ENCODE assay signal across 8 cellular contexts in genomic region chr2:105337122-105338019, GRCh38. TPM values are rescaled to one million over a fixed set of nuclear protein-coding genes. Genes with fewer than 3 reads are reported as not detected.
A peak's percentile ranks its signal among the peaks of the same experiment; 100 is the strongest.
DNase-seq lines count a peak whose midpoint lies in the region; ATAC-seq and TF ChIP-seq lines count a peak whose summit lies in the region.

TSS of gene C2orf49 (plus strand) at chr2:105337540. CDS start at chr2:105337588, 48 bp downstream.

- ATAC-seq in GM19372 (IDR thresholded peaks at IDR 0.05; ENCODE audit: low read depth, unreplicated experiment) = peak; percentile 93
- peak; percentile 91 for ATAC-seq in HG03521 (IDR thresholded peaks at IDR 0.05; ENCODE audit: unreplicated experiment)
- peak; percentile 96 for ATAC-seq in left lung

- peaks cover 18 to 32% of the 10 kb centered on the region in 2 donors for H3K4me1 ChIP-seq in left lung

- intact Hi-C loops in left lung (cut with DNase I) = no loop called here

- TF ChIP-seq CTCF in C4-2B (conservative IDR thresholded peaks at IDR 0.05) = no peak
- no peak for TF ChIP-seq CTCF in left lung (IDR thresholded peaks at IDR 0.05)

- DNase-seq in NCI-H748 (lab: John Stamatoyannopoulos, UW; ENCODE audit: unreplicated experiment) (peak; percentile 87), dermis blood vessel endothelial cell (peak; percentile 92), left lung (peak; percentile 88 to 92)
- DNase-seq in activated CD4-positive, alpha-beta T cell treated with anti-CD3 and anti-CD28 coated beads, Interleukin-2, amount 50 U/mL, for 1 hour = peak; percentile 86
- DNase-seq in stimulated activated CD4-positive, alpha-beta T cell treated with anti-CD3 and anti-CD28 coated beads, Interleukin-2, amount 100 ng/mL, for 48 hours = peak; percentile 83 to 88

- no peaks in the 10 kb centered on the region for H3K27me3 ChIP-seq in left lung

- no peaks in the 10 kb centered on the region for H3K9me3 ChIP-seq in left lung

- peaks cover 0 to 23% of the 10 kb centered on the region in 2 donors for H3K36me3 ChIP-seq in left lung

- H3K27ac ChIP-seq in C4-2B (peak within 1 kb of the TSS; percentile 99), left lung (peak within 1 kb of the TSS; percentile 91 to 95)

- peak within 1 kb of the TSS; percentile 69 to 84 for H3K4me3 ChIP-seq in left lung

RNA-seq across cellular contexts. Expression of gene C2orf49, which starts in this region (rescaled TPM):
- 18.4 and 18.8 TPM in 2 replicates for total RNA-seq in dermis blood vessel endothelial cell
- 10 to 100 TPM; 15.7 TPM for total RNA-seq in left lung

Comparison
In these comparisons a context has a peak if more than half of its experiments do, and no peak if none do; other contexts are left out.
1. Peak in every context shown above with its lines: DNase-seq, ATAC-seq, H3K4me3 ChIP-seq and H3K27ac ChIP-seq.